31 cellular contexts compared by ENCODE assay signal in genomic region chr6:141969201-141969600, GRCh38.
DNase-seq lines count a peak whose midpoint lies in the region; TF ChIP-seq lines count a peak whose summit lies in the region.
"Had no signal": no experiment of that assay in that cellular context is flagged by ENCODE, and none has a peak within 500 bp of the region (broad histone marks: within the 10 kb centered on the region; RNA-seq: fewer than 3 reads in every experiment).

No MANE protein-coding gene starts in this region.

- H3K4me3 Mint-ChIP-seq in endothelial cell (ENCODE audit: unreplicated experiment): no peak overlapping the region
- H3K4me3 Mint-ChIP-seq: brain, H9, nephron progenitor cell had no signal

- no peaks in the 10 kb centered on the region for H3K36me3 ChIP-seq in tibial artery
- H3K36me3 ChIP-seq: ovary, SJSA1, stomach, tibial nerve had no signal

- no peak overlapping the region for H3K27ac Mint-ChIP-seq in endothelial cell (ENCODE audit: unreplicated experiment)
- H3K27ac Mint-ChIP-seq: brain; CD4-positive, alpha-beta memory T cell; H9; nephron progenitor cell had no signal

- H3K27ac ChIP-seq in tibial artery: no peak overlapping the region
- H3K27ac ChIP-seq: A549, ovary, SJSA1, stomach, tibial nerve had no signal

- no peak for TF ChIP-seq CTCF in tibial artery (IDR thresholded peaks at IDR 0.05)
- no peak for TF ChIP-seq CTCF in endothelial cell (IDR thresholded peaks at IDR 0.05; ENCODE audit: unreplicated experiment)

- H3K4me1 ChIP-seq in tibial artery: no peaks in the 10 kb centered on the region
- H3K4me1 ChIP-seq: A549, SJSA1, stomach, tibial nerve had no signal

- intact Hi-C loops in tibial artery (cut with DNase I; ENCODE audit: low total_unique reads): no loop called here

- no peaks in the 10 kb centered on the region for H3K27me3 Mint-ChIP-seq in endothelial cell (ENCODE audit: unreplicated experiment)
- H3K27me3 Mint-ChIP-seq: brain had no signal

- no peaks in the 10 kb centered on the region for H3K9me3 ChIP-seq in tibial artery
- H3K9me3 ChIP-seq: A549, ovary, SJSA1 had no signal

- peaks cover 6% of the 10 kb centered on the region for H3K36me3 Mint-ChIP-seq in endothelial cell (ENCODE audit: low read depth, unreplicated experiment)
- H3K36me3 Mint-ChIP-seq: brain had no signal

- peak; percentile 69 for DNase-seq in AG20443 (ENCODE audit: low spot score)
- peak; percentile 13 for DNase-seq in M059J (ENCODE audit: low read depth)
- peak; percentile 10 for DNase-seq in T1000 (lab: John Stamatoyannopoulos, UW)
- DNase-seq in fibroblast of peridontal ligament (ENCODE audit: extremely low read depth): peak; percentile 25
- no peak for DNase-seq in NCI-H1092 treated with DMSO at 0.1 percent for 48 hours (lab: John Stamatoyannopoulos, UW)
- no peak for DNase-seq in NCI-H128 (lab: John Stamatoyannopoulos, UW; ENCODE audit: unreplicated experiment)
- DNase-seq in tibial artery: no peak
- DNase-seq in endothelial cell (ENCODE audit: low spot score): no peak
- DNase-seq: activated CD4-positive, alpha-beta T cell treated with anti-CD3 and anti-CD28 coated beads for 4 hours; activated CD8-positive, alpha-beta memory T cell treated with anti-CD3 and anti-CD28 coated beads for 24 hours; activated gamma-delta T cell; activated T-cell treated with anti-CD3 and anti-CD28 coated beads, Interleukin-2, amount 50 U/mL, for 1 hour; CD4-positive, alpha-beta memory T cell; effector CD4-positive, alpha-beta T cell; H9; KBM-7; left cardiac atrium; NCI-H1694; NCI-H2171; NCI-H510A treated with DMSO at 0.1 percent for 48 hours; nephron progenitor cell; ovary; retina; stimulated activated CD4-positive, alpha-beta T cell treated with anti-CD3 and anti-CD28 coated beads, Interleukin-1b, Interleukin-23, amount 100 ng/mL, for 48 hours; stimulated activated CD8-positive, alpha-beta memory T cell treated with anti-CD3 and anti-CD28 coated beads, Interleukin-4, amount 100 ng/mL, for 48 hours; stomach; T-helper 2 cell had no signal

- H3K27me3 ChIP-seq in tibial artery: no peaks in the 10 kb centered on the region
- H3K27me3 ChIP-seq: ovary, SJSA1, stomach, tibial nerve had no signal

- H3K9me3 Mint-ChIP-seq in endothelial cell (ENCODE audit: unreplicated experiment): no peaks in the 10 kb centered on the region

- H3K4me1 Mint-ChIP-seq in endothelial cell (ENCODE audit: unreplicated experiment): no peaks in the 10 kb centered on the region
- H3K4me1 Mint-ChIP-seq: CD4-positive, alpha-beta memory T cell; nephron progenitor cell had no signal

- H3K4me3 ChIP-seq in tibial artery: no peak overlapping the region
- H3K4me3 ChIP-seq: A549, ovary, SJSA1, stomach, tibial nerve had no signal

Comparison
In these comparisons a context has a peak if more than half of its experiments do, and no peak if none do; other contexts are left out.
1. DNase-seq: peak in AG20443 (single experiment), M059J (single experiment), T1000 (single experiment) and fibroblast of peridontal ligament (single experiment); none in NCI-H1092 treated with DMSO at 0.1 percent for 48 hours (single experiment), NCI-H128 (single experiment), tibial artery (0 of 2) and endothelial cell (single experiment).